30 cellular contexts compared by ENCODE assay signal in the genomic region with DNA sequence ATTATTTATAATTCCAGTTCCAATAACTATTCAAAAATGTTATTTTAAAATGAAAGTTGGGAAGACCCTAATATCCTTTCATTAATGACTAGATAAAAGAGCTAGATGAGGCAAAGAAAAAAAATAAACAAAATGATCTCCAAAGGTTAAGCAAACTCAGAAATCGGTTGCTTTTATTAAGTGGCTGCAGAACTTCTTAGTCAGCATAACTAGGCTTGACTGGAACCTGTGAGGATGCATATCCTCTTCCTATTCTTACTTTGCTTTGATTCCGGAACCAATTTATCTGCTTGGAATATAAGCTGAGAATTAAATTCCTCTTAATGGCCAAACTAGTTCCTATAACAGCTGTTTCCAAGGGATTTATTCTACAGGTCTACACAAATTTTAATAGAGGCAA. TPM values are rescaled to one million over a fixed set of nuclear protein-coding genes. Genes with fewer than 3 reads are reported as not detected.
"Had no signal": no experiment of that assay in that cellular context is flagged by ENCODE, and none has a peak within 500 bp of the region (broad histone marks: within the 10 kb centered on the region; RNA-seq: fewer than 3 reads in every experiment).

No MANE protein-coding gene starts in this region.

- H3K4me3 ChIP-seq: colonic mucosa, esophagus squamous epithelium, gastrocnemius medialis, heart right ventricle, left lung, lower lobe of right lung had no signal

- H3K27me3 ChIP-seq: colonic mucosa, gastrocnemius medialis, left lung had no signal

- H3K9me3 Mint-ChIP-seq: dendritic cell treated with granulocyte-macrophage colony-stimulating factor and Interleukin-4, amounts not matched to agents 40 ng/mL and 50 ng/mL, for 4 days; effector memory CD8-positive, alpha-beta T cell; endodermal cell had no signal

- H3K4me3 Mint-ChIP-seq: dendritic cell treated with granulocyte-macrophage colony-stimulating factor and Interleukin-4, amounts not matched to agents 40 ng/mL and 50 ng/mL, for 4 days; effector memory CD8-positive, alpha-beta T cell; endodermal cell; naive thymus-derived CD4-positive, alpha-beta T cell had no signal

- H3K9me3 ChIP-seq: colonic mucosa, esophagus squamous epithelium, gastrocnemius medialis, heart right ventricle, left lung, lower lobe of right lung had no signal

- H3K27ac Mint-ChIP-seq: dendritic cell treated with granulocyte-macrophage colony-stimulating factor and Interleukin-4, amounts not matched to agents 40 ng/mL and 50 ng/mL, for 4 days; effector memory CD8-positive, alpha-beta T cell; endodermal cell; naive thymus-derived CD4-positive, alpha-beta T cell had no signal

- H3K4me1 ChIP-seq: colonic mucosa, esophagus squamous epithelium, gastrocnemius medialis, heart right ventricle, left lung, lower lobe of right lung had no signal

- H3K36me3 ChIP-seq: colonic mucosa, esophagus squamous epithelium, gastrocnemius medialis, heart right ventricle, left lung, lower lobe of right lung had no signal

- H3K36me3 Mint-ChIP-seq: naive thymus-derived CD4-positive, alpha-beta T cell had no signal

- DNase-seq: colonic mucosa; cortex of kidney; effector CD8-positive, alpha-beta T cell; effector memory CD8-positive, alpha-beta T cell; endodermal cell; erythroblast; esophagus squamous epithelium; foreskin fibroblast; foreskin melanocyte; gastrocnemius medialis; glutamatergic neuron; head of caudate nucleus; heart right ventricle; hippocampal formation; left cardiac atrium; left lung; left ventricle myocardium superior; lower lobe of right lung; mesenchymal stem cell; midbrain; naive thymus-derived CD4-positive, alpha-beta T cell had no signal

- FAIRE-seq: endometrium, islet of Langerhans, keratinocyte had no signal

- H3K27ac ChIP-seq: colonic mucosa, epithelial cell of prostate, esophagus squamous epithelium, gastrocnemius medialis, heart right ventricle, left lung, lower lobe of right lung had no signal

- ATAC-seq: effector memory CD8-positive, alpha-beta T cell; esophagus mucosa; gastrocnemius medialis; heart right ventricle; left cardiac atrium; left lung; left ventricle myocardium superior; lower lobe of right lung; naive thymus-derived CD4-positive, alpha-beta T cell had no signal

- H3K4me1 Mint-ChIP-seq: endodermal cell had no signal

RNA-seq across cellular contexts. Expression of a gene that starts 10.7 kb away (rescaled TPM):
- total RNA-seq: dermis microvascular lymphatic vessel endothelial cell; esophagus mucosa; lower lobe of right lung; lung microvascular endothelial cell; mononuclear cell; naive thymus-derived CD4-positive, alpha-beta T cell had no signal
- polyA plus RNA-seq: keratinocyte; naive thymus-derived CD4-positive, alpha-beta T cell had no signal
